ENCODE assay signal across 27 cellular contexts in genomic region chr2:163558286-163559009, GRCh38.
DNase-seq lines count a peak whose midpoint lies in the region; ATAC-seq and TF ChIP-seq lines count a peak whose summit lies in the region.
"Had no signal": no experiment of that assay in that cellular context is flagged by ENCODE, and none has a peak within 500 bp of the region (broad histone marks: within the 10 kb centered on the region; RNA-seq: fewer than 3 reads in every experiment).

No MANE protein-coding gene starts in this region.

- TF ChIP-seq CTCF in left lung (IDR thresholded peaks at IDR 0.05) = no peak
- TF ChIP-seq CTCF in thyroid gland (IDR thresholded peaks at IDR 0.05) = no peak

- DNase-seq in NCI-H748 (lab: John Stamatoyannopoulos, UW; ENCODE audit: unreplicated experiment) (peak; percentile 37), NCI-H748 treated with DMSO at 0.1 percent for 48 hours (lab: John Stamatoyannopoulos, UW) (no peak), NCI-H82 (lab: John Stamatoyannopoulos, UW) (peak; percentile 80), left lung (no peak), thyroid gland (peak; percentile 32 to 39), GM03348 (ENCODE audit: low spot score) (no peak)
- DNase-seq in central memory CD4-positive, alpha-beta T cell = no peak
- DNase-seq: ACHN; activated CD4-positive, alpha-beta T cell treated with anti-CD3 and anti-CD28 coated beads for 4 hours; activated gamma-delta T cell; activated naive CD8-positive, alpha-beta T cell treated with anti-CD3 and anti-CD28 coated beads, Interleukin-2, amount 10 ng/mL, durations not matched to agents 7 days and 5 days; activated T-cell treated with anti-CD3 and anti-CD28 coated beads, Interleukin-2, amount 50 U/mL, for 1 hour; BE2C; dorsolateral prefrontal cortex; left ventricle myocardium inferior; naive thymus-derived CD4-positive, alpha-beta T cell; NCI-H226; PC-9; Right ventricle myocardium superior; stimulated activated CD4-positive, alpha-beta T cell treated with anti-CD3 and anti-CD28 coated beads, Interleukin-1b, Interleukin-23, amount 100 ng/mL, for 48 hours; stimulated activated CD8-positive, alpha-beta memory T cell treated with anti-CD3 and anti-CD28 coated beads, Interleukin-4, amount 100 ng/mL, for 48 hours; stimulated activated naive CD8-positive, alpha-beta T cell treated with anti-CD3 and anti-CD28 coated beads, Interleukin-15, amount 100 ng/mL, for 72 hours; trophoblast cell had no signal

- ATAC-seq in left lung = peak; percentile 90
- ATAC-seq in HG02852 (IDR thresholded peaks at IDR 0.05; ENCODE audit: unreplicated experiment) = no peak
- ATAC-seq: HCT116; naive thymus-derived CD4-positive, alpha-beta T cell; stimulated activated naive CD8-positive, alpha-beta T cell treated with anti-CD3 and anti-CD28 coated beads, Interleukin-15, amount 100 ng/mL, for 72 hours had no signal

- H3K4me1 ChIP-seq in left lung = no peaks in the 10 kb centered on the region
- no peaks in the 10 kb centered on the region for H3K4me1 ChIP-seq in thyroid gland
- H3K4me1 ChIP-seq: BE2C, left ventricle myocardium inferior had no signal

- no peaks in the 10 kb centered on the region for H3K27me3 ChIP-seq in left lung
- H3K27me3 ChIP-seq in thyroid gland = no peaks in the 10 kb centered on the region
- H3K27me3 ChIP-seq: BE2C had no signal

- H3K36me3 ChIP-seq in left lung (no peaks in the 10 kb centered on the region), thyroid gland (no peaks in the 10 kb centered on the region)
- H3K36me3 ChIP-seq: BE2C, left ventricle myocardium inferior had no signal

- H3K4me3 ChIP-seq in left lung (no peak overlapping the region), thyroid gland (replicated peaks in 1 of 3) (no peak overlapping the region)
- H3K4me3 ChIP-seq: dorsolateral prefrontal cortex, left ventricle myocardium inferior, PC-9, smooth muscle cell had no signal

- intact Hi-C loops in left lung (cut with DNase I) (no loop called here), thyroid gland (cut with DNase I) (no loop called here)

- WGBS in thyroid gland, 2 donors = 22 to 30% methylated on average over 7 of the region's 7 CpGs

- no peak for TF ChIP-seq POLR2A in thyroid gland (IDR thresholded peaks at IDR 0.05)

- H3K27ac ChIP-seq in left lung (no peak overlapping the region), thyroid gland (no peak overlapping the region)
- H3K27ac ChIP-seq: dorsolateral prefrontal cortex, epithelial cell of prostate, left ventricle myocardium inferior, PC-9 had no signal

- peaks cover 0 to 3% of the 10 kb centered on the region in 2 donors for H3K9me3 ChIP-seq in left lung
- H3K9me3 ChIP-seq in thyroid gland = no peaks in the 10 kb centered on the region
- H3K9me3 ChIP-seq: BE2C, left ventricle myocardium inferior had no signal

Comparison
In these comparisons a context has a peak if more than half of its experiments do, and no peak if none do; other contexts are left out.
1. DNase-seq: peak in NCI-H748 (single experiment), NCI-H82 (single experiment) and thyroid gland (2 of 2); none in NCI-H748 treated with DMSO at 0.1 percent for 48 hours (single experiment), left lung (0 of 2), central memory CD4-positive, alpha-beta T cell (single experiment) and GM03348 (single experiment).